ENCODE assay signal across 18 cellular contexts in genomic region chr14:86088156-86088555, GRCh38.
DNase-seq lines count a peak whose midpoint lies in the region; FAIRE-seq and TF ChIP-seq lines count a peak whose summit lies in the region.
"Had no signal": no experiment of that assay in that cellular context is flagged by ENCODE, and none has a peak within 500 bp of the region (broad histone marks: within the 10 kb centered on the region; RNA-seq: fewer than 3 reads in every experiment).

No MANE protein-coding gene starts in this region.

- TF ChIP-seq CTCF in KMS-11 (conservative IDR thresholded peaks at IDR 0.05; ENCODE audit: low read depth, low read length): no peak

- peak overlapping the region; percentile 9; the same call in 1 of the 2 replicates for H3K9ac ChIP-seq in KMS-11
- no peak overlapping the region for H3K9ac ChIP-seq in adipocyte (ENCODE audit: low read length)

- H3K4me1 ChIP-seq in KMS-11 (ENCODE audit: low read depth, poor library complexity, severe bottlenecking): peaks cover 97% of the 10 kb centered on the region
- no peaks in the 10 kb centered on the region for H3K4me1 ChIP-seq in adipocyte (ENCODE audit: control insufficient read depth, insufficient read depth, low read length)
- H3K4me1 ChIP-seq in HAP-1: no peaks in the 10 kb centered on the region
- H3K4me1 ChIP-seq in small intestine (ENCODE audit: control insufficient read depth in 2 of 2, insufficient read depth in 1 of 2, low read depth in 1 of 2, low read length in 1 of 2): no peaks in the 10 kb centered on the region
- H3K4me1 ChIP-seq: BE2C had no signal

- H3K4me2 ChIP-seq in KMS-11: peak overlapping the region; percentile 76

- no peaks in the 10 kb centered on the region for H3K36me3 ChIP-seq in KMS-11 (ENCODE audit: insufficient read depth)
- H3K36me3 ChIP-seq in adipocyte (ENCODE audit: control insufficient read depth, insufficient read depth, low read length, severe bottlenecking): no peaks in the 10 kb centered on the region
- no peaks in the 10 kb centered on the region for H3K36me3 ChIP-seq in HAP-1 (replicated peaks)
- no peaks in the 10 kb centered on the region for H3K36me3 ChIP-seq in small intestine (ENCODE audit: control insufficient read depth in 2 of 2, insufficient read depth in 2 of 2, low read length in 2 of 2)
- H3K36me3 ChIP-seq: BE2C had no signal

- H3K9me3 ChIP-seq in adipocyte (ENCODE audit: control insufficient read depth, low read length) (no peaks in the 10 kb centered on the region), HAP-1 (no peaks in the 10 kb centered on the region), small intestine (ENCODE audit: control insufficient read depth, low read depth) (no peaks in the 10 kb centered on the region)
- H3K9me3 ChIP-seq: BE2C had no signal

- no peaks in the 10 kb centered on the region for H4K20me1 ChIP-seq in KMS-11 (ENCODE audit: insufficient read depth)

- DNase-seq in adipocyte (ENCODE audit: low read depth): peak; percentile 73
- DNase-seq in fibroblast of peridontal ligament (ENCODE audit: extremely low read depth): peak; percentile 35
- no peak for DNase-seq in stimulated activated CD4-positive, alpha-beta T cell treated with anti-CD3 and anti-CD28 coated beads, Interleukin-12 subunit alpha, Interleukin-12 subunit beta, amount 100 ng/mL, for 4 hours
- no peak for DNase-seq in HAP-1 (ENCODE audit: low spot score in 2 of 2)
- DNase-seq in small intestine: no peak
- DNase-seq: BE2C; C1 segment of cervical spinal cord; CD4-positive, CD25-positive, alpha-beta regulatory T cell; CD8-positive, alpha-beta memory T cell; COR-L47; DMS153; DMS79; GF-D8; GOT3; H7 had no signal

- in situ Hi-C loops in HAP-1 (cut with MboI; ENCODE audit: low sequenced_read_pairs): no loop called here

- H3K27me3 ChIP-seq in KMS-11 (ENCODE audit: insufficient read depth, low read depth): no peaks in the 10 kb centered on the region
- H3K27me3 ChIP-seq in adipocyte (replicated peaks; ENCODE audit: control insufficient read depth, insufficient read depth, low read length): no peaks in the 10 kb centered on the region
- H3K27me3 ChIP-seq in HAP-1 (ENCODE audit: low read depth): no peaks in the 10 kb centered on the region
- no peaks in the 10 kb centered on the region for H3K27me3 ChIP-seq in small intestine (ENCODE audit: control insufficient read depth in 2 of 2, insufficient read depth in 2 of 2, low read length in 2 of 2)
- H3K27me3 ChIP-seq: BE2C had no signal

- no peaks in the 10 kb centered on the region for H3K79me2 ChIP-seq in KMS-11 (ENCODE audit: insufficient read depth, low read depth)

- no peak overlapping the region for H2AFZ ChIP-seq in KMS-11 (ENCODE audit: low read depth)

- H3K27ac ChIP-seq in KMS-11 (peak overlapping the region; percentile 76), small intestine (ENCODE audit: low read depth in 1 of 2, low read length in 1 of 2) (no peak overlapping the region)

- H3K4me3 ChIP-seq in KMS-11 (IDR thresholded peaks at IDR 0.05; ENCODE audit: insufficient read depth, low read depth, low read length) (no peak overlapping the region), adipocyte (ENCODE audit: low read length) (no peak overlapping the region), HAP-1 (no peak overlapping the region), small intestine (ENCODE audit: low read depth in 1 of 2, low read length in 2 of 2) (no peak overlapping the region)

- FAIRE-seq in small intestine (lab: Jason Lieb, UNC): no peak
- FAIRE-seq: D721Med, HepG2 had no signal

- WGBS in small intestine, 3 donors: 70 to 87% (median 83%) methylated on average over 1 of the region's 1 CpG

Comparison
In these comparisons a context has a peak if more than half of its experiments do, and no peak if none do; other contexts are left out.
1. DNase-seq: peak in adipocyte (single experiment) and fibroblast of peridontal ligament (single experiment); none in stimulated activated CD4-positive, alpha-beta T cell treated with anti-CD3 and anti-CD28 coated beads, Interleukin-12 subunit alpha, Interleukin-12 subunit beta, amount 100 ng/mL, for 4 hours (single experiment), HAP-1 (0 of 2) and small intestine (single experiment).